ENCODE assay signal across 9 cellular contexts in the genomic region with DNA sequence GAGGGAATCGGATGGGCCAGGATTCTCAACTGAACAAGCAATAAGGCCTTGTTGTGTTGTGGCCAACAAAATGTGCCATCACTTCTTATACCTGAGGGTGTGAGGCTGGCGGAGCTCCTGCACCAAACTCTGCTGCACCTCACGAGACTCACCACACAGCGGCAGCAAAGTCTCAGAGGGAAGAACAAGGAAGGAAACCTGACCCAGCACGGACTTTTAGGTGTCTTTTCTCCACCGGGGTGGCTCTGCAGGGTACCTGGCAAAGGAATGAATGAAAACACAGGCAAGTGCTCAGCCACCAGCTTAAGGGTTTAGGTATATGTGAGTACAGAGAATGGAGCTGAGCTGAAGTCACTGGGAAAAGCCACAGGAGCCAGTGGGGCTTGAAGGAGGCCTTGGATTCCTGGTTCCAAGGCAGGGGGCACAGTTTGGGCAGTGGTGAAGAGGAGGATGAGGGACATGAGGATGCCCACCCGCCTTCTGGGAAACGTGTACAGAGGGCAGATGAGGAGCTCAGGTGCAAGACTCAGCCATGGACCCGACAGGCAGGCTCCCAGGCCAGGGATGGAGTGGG. TPM values are rescaled to one million over a fixed set of nuclear protein-coding genes. Genes with fewer than 3 reads are reported as not detected.
DNase-seq lines count a peak whose midpoint lies in the region; ATAC-seq and TF ChIP-seq lines count a peak whose summit lies in the region.
"Had no signal": no experiment of that assay in that cellular context is flagged by ENCODE, and none has a peak within 500 bp of the region (broad histone marks: within the 10 kb centered on the region; RNA-seq: fewer than 3 reads in every experiment).

No MANE protein-coding gene starts in this region.

- H3K27me3 Mint-ChIP-seq in chondrocyte (ENCODE audit: low read depth) (peaks cover 35% of the 10 kb centered on the region), immature natural killer cell (ENCODE audit: low read depth in 3 of 3) (peaks cover 0 to 4% (median 4%) of the 10 kb centered on the region in 3 donors)

- no peak overlapping the region for H3K4me2 ChIP-seq in OCI-LY1 (ENCODE audit: low read length)

- no peak overlapping the region for H3K27ac ChIP-seq in OCI-LY1 (ENCODE audit: low read depth, low read length, poor library complexity, severe bottlenecking)

- H3K9ac ChIP-seq in OCI-LY1 (ENCODE audit: low read length) = no peak overlapping the region

- H3K9me3 Mint-ChIP-seq in chondrocyte (ENCODE audit: low read depth) (no peaks in the 10 kb centered on the region), immature natural killer cell (peaks cover 0 to 4% (median 0%) of the 10 kb centered on the region in 6 donors)
- H3K9me3 Mint-ChIP-seq: T-helper 1 cell treated with Interleukin-12 subunit alpha and Interleukin-12 subunit beta and Interleukin-4 antibody, amounts not matched to agents 30 μg/mL and 1 μg/mL, for 36 hours had no signal

- H3K4me3 Mint-ChIP-seq in chondrocyte (ENCODE audit: unreplicated experiment) (no peak overlapping the region), immature natural killer cell (no peak overlapping the region)
- H3K4me3 Mint-ChIP-seq: T-helper 1 cell treated with Interleukin-12 subunit alpha and Interleukin-12 subunit beta and Interleukin-4 antibody, amounts not matched to agents 30 μg/mL and 1 μg/mL, for 36 hours had no signal

- H3K9me3 ChIP-seq in OCI-LY1 (ENCODE audit: low read length) = no peaks in the 10 kb centered on the region

- no peaks in the 10 kb centered on the region for H3K9me2 ChIP-seq in OCI-LY1 (ENCODE audit: low read depth, low read length)

- H3K27ac Mint-ChIP-seq in chondrocyte (ENCODE audit: unreplicated experiment) = no peak overlapping the region
- peak overlapping the region in 1 of 6 donors; percentile 52 for H3K27ac Mint-ChIP-seq in immature natural killer cell
- H3K27ac Mint-ChIP-seq: T-helper 1 cell treated with Interleukin-12 subunit alpha and Interleukin-12 subunit beta and Interleukin-4 antibody, amounts not matched to agents 30 μg/mL and 1 μg/mL, for 36 hours had no signal

- H3K79me2 ChIP-seq in OCI-LY1 (ENCODE audit: insufficient read depth, low read length) = no peaks in the 10 kb centered on the region

- no peak overlapping the region for H3K4me3 ChIP-seq in OCI-LY1 (ENCODE audit: low read depth, low read length, poor library complexity, severe bottlenecking)

- no peaks in the 10 kb centered on the region for H3K4me1 Mint-ChIP-seq in chondrocyte (ENCODE audit: low read depth)
- H3K4me1 Mint-ChIP-seq in immature natural killer cell = no peaks in the 10 kb centered on the region

- H3K36me3 ChIP-seq in OCI-LY1 (ENCODE audit: insufficient read depth, low read length) = no peaks in the 10 kb centered on the region

- DNase-seq in DMS 273 treated with DMSO at 0.1 percent for 48 hours (lab: John Stamatoyannopoulos, UW) (peak; percentile 39), GM19238 (ENCODE audit: insufficient read length, low spot score) (peak; percentile 20), HPDE6-E6E7 (ENCODE audit: extremely low spot score) (peak; percentile 81), chondrocyte (ENCODE audit: low spot score) (no peak), lung microvascular endothelial cell (ENCODE audit: low read depth in 2 of 2) (peak; percentile 27 to 41), immature natural killer cell (no peak)

- no peaks in the 10 kb centered on the region for H3F3A ChIP-seq in OCI-LY1 (ENCODE audit: insufficient read depth, low read length)

- no peaks in the 10 kb centered on the region for H3K4me1 ChIP-seq in OCI-LY1 (ENCODE audit: insufficient read depth, low read length, severe bottlenecking)

- ATAC-seq in HG03342 (IDR thresholded peaks at IDR 0.05; ENCODE audit: unreplicated experiment) = no peak

- TF ChIP-seq CTCF in OCI-LY1 (IDR thresholded peaks at IDR 0.05; ENCODE audit: low read length) (peak; percentile 74), chondrocyte (IDR thresholded peaks at IDR 0.05) (peak; percentile 82)

- H3K36me3 Mint-ChIP-seq in chondrocyte (ENCODE audit: low read depth) (peaks cover 2% of the 10 kb centered on the region), immature natural killer cell (no peaks in the 10 kb centered on the region)

- no peak overlapping the region for H2AFZ ChIP-seq in OCI-LY1 (ENCODE audit: low read length)

- H3K27me3 ChIP-seq in OCI-LY1 (ENCODE audit: insufficient read depth, low read length) = no peaks in the 10 kb centered on the region

- no peaks in the 10 kb centered on the region for H4K20me1 ChIP-seq in OCI-LY1 (ENCODE audit: insufficient read depth, low read length)

RNA-seq across cellular contexts. Expression of a gene that starts 31.1 kb away (rescaled TPM):
- total RNA-seq in chondrocyte (not detected in 3 replicates), lung microvascular endothelial cell (not detected in 2 replicates)
- not detected for polyA plus RNA-seq in immature natural killer cell

Comparison
In these comparisons a context has a peak if more than half of its experiments do, and no peak if none do; other contexts are left out.
1. DNase-seq: peak in DMS 273 treated with DMSO at 0.1 percent for 48 hours (single experiment), GM19238 (single experiment), HPDE6-E6E7 (single experiment) and lung microvascular endothelial cell (2 of 2); none in chondrocyte (single experiment) and immature natural killer cell (0 of 3).